Comparison of ENCODE assay signal across 8 cellular contexts in genomic region chr12:47817272-47818006, GRCh38. TPM values are rescaled to one million over a fixed set of nuclear protein-coding genes. Genes with fewer than 3 reads are reported as not detected.
DNase-seq lines count a peak whose midpoint lies in the region; ATAC-seq, FAIRE-seq and TF ChIP-seq lines count a peak whose summit lies in the region.

No MANE protein-coding gene starts in this region.

- H3K4me3 ChIP-seq in CD4-positive, CD25-positive, alpha-beta regulatory T cell (ENCODE audit: low read depth, low read length): peak overlapping the region; percentile 81
- H3K4me3 ChIP-seq in NB4 (ENCODE audit: low read depth, low read length) (peak overlapping the region; percentile 10), duodenal mucosa (ENCODE audit: low read depth in 1 of 2, low read length in 2 of 2) (peak overlapping the region; percentile 68 to 74)

- H3K9ac ChIP-seq in duodenal mucosa (ENCODE audit: low read depth in 1 of 2, low read length in 2 of 2): peak overlapping the region; percentile 41 to 59

- H3K27me3 ChIP-seq in CD4-positive, CD25-positive, alpha-beta regulatory T cell (ENCODE audit: control insufficient read depth, insufficient read depth, low read length): no peaks in the 10 kb centered on the region
- no peaks in the 10 kb centered on the region for H3K27me3 ChIP-seq in duodenal mucosa (ENCODE audit: control insufficient read depth in 1 of 2, insufficient read depth in 2 of 2, low read length in 2 of 2)

- peak overlapping the region; percentile 97 for H3K27ac ChIP-seq in CD4-positive, CD25-positive, alpha-beta regulatory T cell (ENCODE audit: insufficient read depth, low read length, poor library complexity, severe bottlenecking)
- peak overlapping the region; percentile 73 for H3K27ac ChIP-seq in duodenal mucosa (ENCODE audit: low read depth, low read length)

- no peaks in the 10 kb centered on the region for H3K9me3 ChIP-seq in CD4-positive, CD25-positive, alpha-beta regulatory T cell (ENCODE audit: control insufficient read depth in 2 of 2, low read length in 2 of 2)
- no peaks in the 10 kb centered on the region for H3K9me3 ChIP-seq in duodenal mucosa (ENCODE audit: control insufficient read depth in 1 of 2, low read length in 2 of 2)

- H3K36me3 Mint-ChIP-seq in CD4-positive, CD25-positive, alpha-beta regulatory T cell: no peaks in the 10 kb centered on the region
- H3K36me3 Mint-ChIP-seq in neural crest cell (ENCODE audit: low read depth): no peaks in the 10 kb centered on the region

- peak overlapping the region; percentile 95 to 99 (median 97) for H3K27ac Mint-ChIP-seq in CD4-positive, CD25-positive, alpha-beta regulatory T cell
- peak overlapping the region; percentile 63 for H3K27ac Mint-ChIP-seq in neural crest cell (ENCODE audit: unreplicated experiment)

- peaks cover under 1 to 85% (median 56%) of the 10 kb centered on the region in 4 donors for H3K4me1 Mint-ChIP-seq in CD4-positive, CD25-positive, alpha-beta regulatory T cell
- H3K4me1 Mint-ChIP-seq in neural crest cell: peaks cover 72% of the 10 kb centered on the region

- TF ChIP-seq CTCF in NB4 (IDR thresholded peaks at IDR 0.05; ENCODE audit: low read depth, low read length): peak; percentile 30
- TF ChIP-seq CTCF in neural crest cell (conservative IDR thresholded peaks at IDR 0.05): no peak

- FAIRE-seq in RCC 7860 (lab: Jason Lieb, UNC): no peak

- DNase-seq in CD4-positive, CD25-positive, alpha-beta regulatory T cell: no peak
- DNase-seq in NB4 (ENCODE audit: low read depth) (no peak), neural crest cell (ENCODE audit: low read depth, low spot score) (no peak), NOMO-1 (lab: John Stamatoyannopoulos, UW; ENCODE audit: unreplicated experiment in 2 of 2) (no peak), RCC 7860 (ENCODE audit: low spot score) (no peak)

- H3K36me3 ChIP-seq in CD4-positive, CD25-positive, alpha-beta regulatory T cell (ENCODE audit: control insufficient read depth, insufficient read depth, low read length): peaks cover 4% of the 10 kb centered on the region
- H3K36me3 ChIP-seq in duodenal mucosa (ENCODE audit: control insufficient read depth in 1 of 2, insufficient read depth in 2 of 2, low read length in 2 of 2): no peaks in the 10 kb centered on the region

- no peak for TF ChIP-seq POLR2A in NB4 (IDR thresholded peaks at IDR 0.05; ENCODE audit: extremely low read depth, insufficient read length)

- ATAC-seq in CD4-positive, CD25-positive, alpha-beta regulatory T cell (ENCODE audit: low read depth in 2 of 2): no peak
- ATAC-seq in GM21529 (IDR thresholded peaks at IDR 0.05; ENCODE audit: unreplicated experiment): no peak
- ATAC-seq in GM21381 (IDR thresholded peaks at IDR 0.05; ENCODE audit: unreplicated experiment): no peak

- H3K4me1 ChIP-seq in CD4-positive, CD25-positive, alpha-beta regulatory T cell (ENCODE audit: control insufficient read depth, insufficient read depth, low read length, poor library complexity, severe bottlenecking): peaks cover 78% of the 10 kb centered on the region
- H3K4me1 ChIP-seq in duodenal mucosa (ENCODE audit: control insufficient read depth in 1 of 2, insufficient read depth in 2 of 2, low read length in 2 of 2): peaks cover 70 to 71% of the 10 kb centered on the region in 2 donors

- no peaks in the 10 kb centered on the region for H3K27me3 Mint-ChIP-seq in CD4-positive, CD25-positive, alpha-beta regulatory T cell
- H3K27me3 Mint-ChIP-seq in neural crest cell (ENCODE audit: low read depth): no peaks in the 10 kb centered on the region

- H3K9me3 Mint-ChIP-seq in CD4-positive, CD25-positive, alpha-beta regulatory T cell: no peaks in the 10 kb centered on the region
- H3K9me3 Mint-ChIP-seq in neural crest cell: no peaks in the 10 kb centered on the region

- H3K4me3 Mint-ChIP-seq in CD4-positive, CD25-positive, alpha-beta regulatory T cell: peak overlapping the region; percentile 89 to 99 (median 96)
- H3K4me3 Mint-ChIP-seq in neural crest cell: peak overlapping the region; percentile 95

RNA-seq across cellular contexts. Expression of gene HDAC7, which starts 2.3 kb away (rescaled TPM):
- total RNA-seq in CD4-positive, CD25-positive, alpha-beta regulatory T cell: 163 TPM
- 10 to 100 TPM; 14.0 to 15.4 (median 15.3) TPM for polyA plus RNA-seq in CD4-positive, CD25-positive, alpha-beta regulatory T cell
- 76.0 and 76.6 TPM in 2 replicates for total RNA-seq in neural crest cell

RNA-seq across cellular contexts. Expression of gene SLC48A1, which starts 44.4 kb away (rescaled TPM):
- 4.9 TPM for total RNA-seq in CD4-positive, CD25-positive, alpha-beta regulatory T cell
- polyA plus RNA-seq in CD4-positive, CD25-positive, alpha-beta regulatory T cell: 10 to 100 TPM in 1 of 4 donors, 1 to 10 TPM in 3; 7.3 to 12.7 (median 8.7) TPM
- total RNA-seq in neural crest cell: 11.6 and 13.0 TPM in 2 replicates

RNA-seq across cellular contexts. Expression of gene RAPGEF3, which starts 58.8 kb away (rescaled TPM):
- total RNA-seq in CD4-positive, CD25-positive, alpha-beta regulatory T cell: 0.79 TPM
- polyA plus RNA-seq in CD4-positive, CD25-positive, alpha-beta regulatory T cell: under 1 TPM in 2 of 4 donors, not detected in 2; 0.10 to 0.14 TPM
- 0.89 and 1.4 TPM in 2 replicates for total RNA-seq in neural crest cell

Comparison
In these comparisons a context has a peak if more than half of its experiments do, and no peak if none do; other contexts are left out.
1. H3K4me3 ChIP-seq: peak in every context shown above with its lines; median percentile 81 in CD4-positive, CD25-positive, alpha-beta regulatory T cell; 71 in duodenal mucosa; 10 in NB4.